9 cellular contexts compared by ENCODE assay signal in the genomic region with DNA sequence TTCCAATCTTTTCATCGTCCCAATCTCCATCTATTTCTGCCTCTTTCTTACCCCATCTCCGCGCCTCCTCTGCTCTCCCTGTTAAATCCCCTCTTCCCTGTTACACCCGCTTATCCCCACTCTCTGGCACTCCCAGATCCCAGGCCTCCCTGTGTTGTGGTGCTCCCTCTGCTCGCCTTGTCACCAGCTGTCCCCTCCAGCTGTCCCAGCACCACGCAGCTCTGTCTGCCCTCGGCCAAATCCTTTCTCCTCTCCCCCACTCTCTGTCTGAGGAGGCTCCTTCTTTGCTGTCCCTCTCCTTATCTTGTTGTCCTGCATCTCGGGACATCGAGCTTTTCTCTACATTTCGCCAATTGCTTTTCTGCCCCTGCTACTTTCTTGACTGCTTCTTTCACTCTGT. TPM values are rescaled to one million over a fixed set of nuclear protein-coding genes. Genes with fewer than 3 reads are reported as not detected.
DNase-seq lines count a peak whose midpoint lies in the region; ATAC-seq and TF ChIP-seq lines count a peak whose summit lies in the region.
"Had no signal": no experiment of that assay in that cellular context is flagged by ENCODE, and none has a peak within 500 bp of the region (broad histone marks: within the 10 kb centered on the region; RNA-seq: fewer than 3 reads in every experiment).

No MANE protein-coding gene starts in this region.

- intact Hi-C loops in CD8-positive, alpha-beta T cell (cut with DNase I, micrococcal nuclease): loop anchor here (2.0 kb wide), 7 partner anchors 31 to 419 kb away; a partner anchor contains a TSS
- intact Hi-C loops in natural killer cell (cut with micrococcal nuclease): loop anchor here (2.0 to 5.0 kb wide), 3 partner anchors 57 to 139 kb away; a partner anchor contains a TSS

- peak overlapping the region; percentile 92 for H3K4me3 Mint-ChIP-seq in CD8-positive, alpha-beta T cell
- peak overlapping the region; percentile 87 for H3K4me3 Mint-ChIP-seq in natural killer cell

- peaks cover 4% of the 10 kb centered on the region for H3K9me3 Mint-ChIP-seq in CD8-positive, alpha-beta T cell
- no peaks in the 10 kb centered on the region for H3K9me3 Mint-ChIP-seq in natural killer cell

- no peak for DNase-seq in CD8-positive, alpha-beta T cell
- DNase-seq in natural killer cell: no peak
- DNase-seq in effector CD8-positive, alpha-beta T cell (lab: John Stamatoyannopoulos, UW): no peak
- DNase-seq in NCI-H1092 (lab: John Stamatoyannopoulos, UW): no peak

- no peaks in the 10 kb centered on the region for H3K9me2 ChIP-seq in Loucy (replicated peaks; ENCODE audit: low read depth, low read length)

- peaks cover 3% of the 10 kb centered on the region for H3K9me3 ChIP-seq in CD8-positive, alpha-beta T cell (ENCODE audit: low read length)
- H3K9me3 ChIP-seq in Loucy (ENCODE audit: insufficient read depth, low read depth, low read length): no peaks in the 10 kb centered on the region

- no peak for TF ChIP-seq CTCF in CD8-positive, alpha-beta T cell (IDR thresholded peaks at IDR 0.05)
- TF ChIP-seq CTCF in Loucy (conservative IDR thresholded peaks at IDR 0.05; ENCODE audit: low read length) (no peak), natural killer cell (IDR thresholded peaks at IDR 0.05) (no peak)

- no peak overlapping the region for H2AFZ ChIP-seq in Loucy (ENCODE audit: low read length)

- H3K4me3 ChIP-seq in CD8-positive, alpha-beta T cell (ENCODE audit: low read depth, low read length): peak overlapping the region; percentile 72
- peak overlapping the region; percentile 100 for H3K4me3 ChIP-seq in Loucy (ENCODE audit: low read length, poor library complexity, severe bottlenecking)

- H3K4me1 ChIP-seq in CD8-positive, alpha-beta T cell (ENCODE audit: insufficient read depth, low read length): peaks cover 20% of the 10 kb centered on the region
- peaks cover 29% of the 10 kb centered on the region for H3K4me1 ChIP-seq in Loucy (ENCODE audit: insufficient read depth, low read length, poor library complexity, severe bottlenecking)

- peak overlapping the region; percentile 89 for H3K27ac ChIP-seq in CD8-positive, alpha-beta T cell (ENCODE audit: low read depth, low read length)
- peak overlapping the region; percentile 84 for H3K27ac ChIP-seq in cingulate gyrus (ENCODE audit: low read depth, low read length)

- H3K4me2 ChIP-seq in Loucy (ENCODE audit: low read depth, low read length, poor library complexity, severe bottlenecking): peak overlapping the region; percentile 100

- peaks cover 59% of the 10 kb centered on the region for H3K79me2 ChIP-seq in Loucy (ENCODE audit: insufficient read depth, low read length)

- no peak for ATAC-seq in CD8-positive, alpha-beta T cell
- ATAC-seq in natural killer cell (no peak), GM21737 (IDR thresholded peaks at IDR 0.05; ENCODE audit: unreplicated experiment) (no peak), HG02678 (IDR thresholded peaks at IDR 0.05; ENCODE audit: unreplicated experiment) (no peak)

- no peaks in the 10 kb centered on the region for H3K27me3 ChIP-seq in CD8-positive, alpha-beta T cell (ENCODE audit: insufficient read depth, low read length)
- no peaks in the 10 kb centered on the region for H3K27me3 ChIP-seq in Loucy (ENCODE audit: insufficient read depth, low read length, poor library complexity, severe bottlenecking)

- H4K20me1 ChIP-seq in Loucy (ENCODE audit: insufficient read depth, low read length, poor library complexity, severe bottlenecking): peaks cover 34% of the 10 kb centered on the region

- no peaks in the 10 kb centered on the region for H3F3A ChIP-seq in Loucy (ENCODE audit: low read depth)

- POLR2A ChIA-PET in CD8-positive, alpha-beta T cell (lab: Charles Lee): no interaction called here

- no peaks in the 10 kb centered on the region for H3K27me3 Mint-ChIP-seq in CD8-positive, alpha-beta T cell (ENCODE audit: low read depth)
- no peaks in the 10 kb centered on the region for H3K27me3 Mint-ChIP-seq in natural killer cell (ENCODE audit: low read depth in 2 of 2)

- H3K36me3 Mint-ChIP-seq in CD8-positive, alpha-beta T cell: peaks cover 36% of the 10 kb centered on the region
- no peaks in the 10 kb centered on the region for H3K36me3 Mint-ChIP-seq in natural killer cell

- peaks cover 49% of the 10 kb centered on the region for H3K4me1 Mint-ChIP-seq in CD8-positive, alpha-beta T cell (ENCODE audit: low read depth)
- H3K4me1 Mint-ChIP-seq in natural killer cell: peaks cover 39 to 47% of the 10 kb centered on the region in 2 donors

- H3K27ac Mint-ChIP-seq in CD8-positive, alpha-beta T cell: peak overlapping the region; percentile 97
- H3K27ac Mint-ChIP-seq in natural killer cell: peak overlapping the region; percentile 86 to 90

- peaks cover 9% of the 10 kb centered on the region for H3K36me3 ChIP-seq in CD8-positive, alpha-beta T cell (ENCODE audit: insufficient read depth, low read length)
- H3K36me3 ChIP-seq in Loucy (ENCODE audit: insufficient read depth, low read length): no peaks in the 10 kb centered on the region; the same call in 1 of the 2 replicates

- H3K9ac ChIP-seq in Loucy (ENCODE audit: low read depth, low read length, poor library complexity, severe bottlenecking): peak overlapping the region; percentile 96

- CTCF ChIA-PET in CD8-positive, alpha-beta T cell (lab: Charles Lee): interaction anchor here (0.6 kb wide), 1 partner anchor 258 kb away, joined by 3 read pairs; no protein-coding TSS in a partner anchor

RNA-seq across cellular contexts. Expression of a gene that starts 1.0 kb away (rescaled TPM):
- total RNA-seq in CD8-positive, alpha-beta T cell: 10 to 100 TPM; 50.8 to 53.3 TPM
- total RNA-seq in natural killer cell: 10 to 100 TPM; 43.9 to 54.9 (median 54.7) TPM

RNA-seq across cellular contexts. Expression of a gene that starts 30.5 kb away (rescaled TPM):
- total RNA-seq in CD8-positive, alpha-beta T cell: 1 to 10 TPM; 1.1 to 1.2 TPM
- total RNA-seq in natural killer cell: 1 to 10 TPM; 1.3 to 3.1 (median 1.7) TPM
- total RNA-seq: NCI-H460 had no signal

RNA-seq across cellular contexts. Expression of a gene that starts 56.7 kb away (rescaled TPM):
- 1 to 10 TPM; 3.0 to 3.3 TPM for total RNA-seq in CD8-positive, alpha-beta T cell
- total RNA-seq in natural killer cell: 1 to 10 TPM; 5.8 to 10.0 (median 9.2) TPM

RNA-seq across cellular contexts. Expression of a gene that starts 57.6 kb away (rescaled TPM):
- not detected for total RNA-seq in CD8-positive, alpha-beta T cell
- total RNA-seq in natural killer cell: not detected
- total RNA-seq: NCI-H460 had no signal
